Comparison of ENCODE assay signal across 21 cellular contexts in the genomic region with DNA sequence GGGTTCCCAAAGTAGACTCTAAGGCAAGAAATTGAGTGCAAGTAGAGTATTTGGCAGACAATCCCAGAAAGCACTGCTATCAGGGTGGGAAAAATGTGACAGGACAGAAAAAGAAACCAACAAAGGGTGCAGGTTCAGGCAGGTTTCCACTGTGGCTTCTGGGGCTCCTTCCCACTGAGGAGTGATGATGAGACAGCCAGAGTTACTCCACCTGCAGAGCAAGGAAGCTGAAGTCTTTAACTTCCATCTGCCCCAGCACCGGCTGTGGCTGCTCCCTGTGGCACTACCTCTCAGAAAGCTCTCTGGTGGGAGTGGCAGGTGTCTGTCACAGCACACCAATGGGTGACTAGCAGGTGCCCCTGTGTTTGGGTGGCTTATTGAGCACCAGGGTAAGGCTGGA. TPM values are rescaled to one million over a fixed set of nuclear protein-coding genes. Genes with fewer than 3 reads are reported as not detected.
DNase-seq lines count a peak whose midpoint lies in the region; ATAC-seq, FAIRE-seq and TF ChIP-seq lines count a peak whose summit lies in the region.
"Had no signal": no experiment of that assay in that cellular context is flagged by ENCODE, and none has a peak within 500 bp of the region (broad histone marks: within the 10 kb centered on the region; RNA-seq: fewer than 3 reads in every experiment).

No MANE protein-coding gene starts in this region.

- H4K20me1 ChIP-seq in keratinocyte (ENCODE audit: control insufficient read depth, extremely low read depth, insufficient read depth, low read length): no peaks in the 10 kb centered on the region
- H4K20me1 ChIP-seq: BLaER1 treated with 17β-estradiol and CSF1 and Interleukin-3, amounts not matched to agents 10 nM and 100 nM had no signal

- H3K36me3 ChIP-seq in bronchial epithelial cell (ENCODE audit: control insufficient read depth, insufficient read depth, low read length) (no peaks in the 10 kb centered on the region), keratinocyte (ENCODE audit: control insufficient read depth in 2 of 2, extremely low read depth in 1 of 2, insufficient read depth in 2 of 2, low read length in 2 of 2) (no peaks in the 10 kb centered on the region)
- H3K36me3 ChIP-seq: BLaER1 treated with 17β-estradiol and CSF1 and Interleukin-3, amounts not matched to agents 10 nM and 100 nM had no signal

- no peak overlapping the region for H3K4me2 ChIP-seq in keratinocyte (ENCODE audit: control insufficient read depth, extremely low read depth, insufficient read depth, low read depth, low read length)

- H3K27me3 Mint-ChIP-seq in activated naive CD4-positive, alpha-beta T cell treated with anti-CD3 and anti-CD28 coated beads, Interleukin-2, amount 50 U/mL, for 24 hours: no peaks in the 10 kb centered on the region
- no peaks in the 10 kb centered on the region for H3K27me3 Mint-ChIP-seq in activated naive CD4-positive, alpha-beta T cell treated with anti-CD3 and anti-CD28 coated beads for 36 hours (ENCODE audit: low read depth)
- H3K27me3 Mint-ChIP-seq: B cell had no signal

- H3K9me3 ChIP-seq in keratinocyte (ENCODE audit: control insufficient read depth, low read depth, low read length): no peaks in the 10 kb centered on the region

- peaks cover 22% of the 10 kb centered on the region for H3K4me1 Mint-ChIP-seq in activated naive CD4-positive, alpha-beta T cell treated with anti-CD3 and anti-CD28 coated beads, Interleukin-2, amount 50 U/mL, for 24 hours
- peaks cover 15% of the 10 kb centered on the region for H3K4me1 Mint-ChIP-seq in activated naive CD4-positive, alpha-beta T cell treated with anti-CD3 and anti-CD28 coated beads for 36 hours (ENCODE audit: low read depth)

- H3K4me3 Mint-ChIP-seq in activated naive CD4-positive, alpha-beta T cell treated with anti-CD3 and anti-CD28 coated beads, Interleukin-2, amount 50 U/mL, for 24 hours: no peak overlapping the region
- H3K4me3 Mint-ChIP-seq in activated naive CD4-positive, alpha-beta T cell treated with anti-CD3 and anti-CD28 coated beads for 36 hours: no peak overlapping the region
- H3K4me3 Mint-ChIP-seq: B cell; CD8-positive, alpha-beta T cell; HFFc6 had no signal

- H3K27ac ChIP-seq in keratinocyte (ENCODE audit: control insufficient read depth, insufficient read depth, low read length): no peak overlapping the region
- H3K27ac ChIP-seq: BLaER1 treated with 17β-estradiol and CSF1 and Interleukin-3, amounts not matched to agents 10 nM and 100 nM had no signal

- no peak for ATAC-seq in HG03108 (IDR thresholded peaks at IDR 0.05; ENCODE audit: unreplicated experiment)
- ATAC-seq in HG03565 (IDR thresholded peaks at IDR 0.05; ENCODE audit: unreplicated experiment): no peak
- ATAC-seq: CD8-positive, alpha-beta T cell; GM12878; HCT116 had no signal

- FAIRE-seq in bronchial epithelial cell (lab: Jason Lieb, UNC) (no peak), keratinocyte (lab: Jason Lieb, UNC) (peak; percentile 56)
- FAIRE-seq: GM12878 had no signal

- CTCF ChIA-PET in activated naive CD4-positive, alpha-beta T cell treated with anti-CD3 and anti-CD28 coated beads for 36 hours (lab: Charles Lee): interaction anchor here (0.7 to 3.5 kb wide), 3 partner anchors 14 to 24 kb away, joined by 3 to 15 read pairs (median 3); no protein-coding TSS in a partner anchor

- H3K36me3 Mint-ChIP-seq in activated naive CD4-positive, alpha-beta T cell treated with anti-CD3 and anti-CD28 coated beads, Interleukin-2, amount 50 U/mL, for 24 hours: no peaks in the 10 kb centered on the region
- no peaks in the 10 kb centered on the region for H3K36me3 Mint-ChIP-seq in activated naive CD4-positive, alpha-beta T cell treated with anti-CD3 and anti-CD28 coated beads for 36 hours (ENCODE audit: low read depth)

- H2AFZ ChIP-seq in keratinocyte (ENCODE audit: control insufficient read depth, low read length): no peak overlapping the region

- no peak for DNase-seq in activated naive CD4-positive, alpha-beta T cell treated with anti-CD3 and anti-CD28 coated beads for 36 hours
- DNase-seq in HPDE6-E6E7 (ENCODE audit: extremely low spot score): peak; percentile 19
- peak; percentile 64 for DNase-seq in bronchial epithelial cell (ENCODE audit: low read depth)
- no peak for DNase-seq in keratinocyte (ENCODE audit: low read depth, low spot score)
- no peak for DNase-seq in NCI-H2196 treated with DMSO at 0.1 percent for 48 hours (lab: John Stamatoyannopoulos, UW; ENCODE audit: unreplicated experiment)
- DNase-seq: Calu3, DMS79 treated with DMSO at 0.1 percent for 48 hours, EL, GOT3, H7, HFFc6 had no signal

- peaks cover 12% of the 10 kb centered on the region for H3K4me1 ChIP-seq in keratinocyte (ENCODE audit: control insufficient read depth, extremely low read depth, insufficient read depth, low read length)

- H3K9me3 Mint-ChIP-seq in activated naive CD4-positive, alpha-beta T cell treated with anti-CD3 and anti-CD28 coated beads, Interleukin-2, amount 50 U/mL, for 24 hours: no peaks in the 10 kb centered on the region
- no peaks in the 10 kb centered on the region for H3K9me3 Mint-ChIP-seq in activated naive CD4-positive, alpha-beta T cell treated with anti-CD3 and anti-CD28 coated beads for 36 hours
- H3K9me3 Mint-ChIP-seq: CD8-positive, alpha-beta T cell had no signal

- H3K79me2 ChIP-seq in keratinocyte (ENCODE audit: control insufficient read depth, insufficient read depth, low read length): no peaks in the 10 kb centered on the region

- no peak overlapping the region for H3K9ac ChIP-seq in keratinocyte (ENCODE audit: control insufficient read depth, extremely low read depth, insufficient read depth, low read length)
- H3K9ac ChIP-seq: BLaER1 treated with 17β-estradiol and CSF1 and Interleukin-3, amounts not matched to agents 10 nM and 100 nM had no signal

- peak overlapping the region; percentile 25 for H3K27ac Mint-ChIP-seq in activated naive CD4-positive, alpha-beta T cell treated with anti-CD3 and anti-CD28 coated beads, Interleukin-2, amount 50 U/mL, for 24 hours
- no peak overlapping the region for H3K27ac Mint-ChIP-seq in activated naive CD4-positive, alpha-beta T cell treated with anti-CD3 and anti-CD28 coated beads for 36 hours
- H3K27ac Mint-ChIP-seq: B cell; CD8-positive, alpha-beta T cell; HFFc6 had no signal

- intact Hi-C loops in activated naive CD4-positive, alpha-beta T cell treated with anti-CD3 and anti-CD28 coated beads for 36 hours (cut with micrococcal nuclease): no loop called here

- TF ChIP-seq CTCF in bronchial epithelial cell (IDR thresholded peaks at IDR 0.05; ENCODE audit: insufficient read depth, low read length, severe bottlenecking) (no peak), keratinocyte (optimal IDR thresholded peaks at IDR 0.05 in 1 of 3, IDR thresholded peaks at IDR 0.05 in 1 of 3, conservative IDR thresholded peaks at IDR 0.05 in 1 of 3; ENCODE audit: extremely low read depth in 1 of 3, insufficient read depth in 2 of 3, low read length in 3 of 3) (no peak)

- H3K4me3 ChIP-seq in bronchial epithelial cell (ENCODE audit: low read depth, low read length): no peak overlapping the region
- no peak overlapping the region for H3K4me3 ChIP-seq in keratinocyte (ENCODE audit: control insufficient read depth in 2 of 3, extremely low read depth in 1 of 3, insufficient read depth in 2 of 3, low read depth in 1 of 3, low read length in 3 of 3)
- H3K4me3 ChIP-seq: BLaER1 treated with 17β-estradiol and CSF1 and Interleukin-3, amounts not matched to agents 10 nM and 100 nM; GM12878 had no signal

- no peaks in the 10 kb centered on the region for H3K9me1 ChIP-seq in keratinocyte (ENCODE audit: control insufficient read depth, extremely low read depth, insufficient read depth, low read length)

- H3K27me3 ChIP-seq in bronchial epithelial cell (ENCODE audit: control insufficient read depth, insufficient read depth, low read length) (no peaks in the 10 kb centered on the region), keratinocyte (ENCODE audit: control insufficient read depth, extremely low read depth, insufficient read depth, low read length) (no peaks in the 10 kb centered on the region)
- H3K27me3 ChIP-seq: BLaER1 treated with 17β-estradiol and CSF1 and Interleukin-3, amounts not matched to agents 10 nM and 100 nM had no signal

- dilution Hi-C loops in keratinocyte (cut with MboI; ENCODE audit: extremely low pct_ligation_motif_present, low sequenced_read_pairs): no loop called here

RNA-seq across cellular contexts. Expression of gene ACKR3, which starts 37.6 kb away (rescaled TPM):
- under 1 TPM; 0.45 to 0.49 TPM for total RNA-seq in activated naive CD4-positive, alpha-beta T cell treated with anti-CD3 and anti-CD28 coated beads for 36 hours
- total RNA-seq in bronchial epithelial cell: 17.9 and 22.0 TPM in 2 replicates
- 15.5 to 129 TPM (median 29.4 TPM) in 3 replicates for polyA plus RNA-seq in keratinocyte
- 3.0 TPM for polyA plus RNA-seq in keratinocyte (2011; ENCODE audit: low read depth)
- polyA plus RNA-seq in keratinocyte (2011; cell fraction: cytosol; rRNA removed): 6.7 and 9.9 TPM in 2 replicates
- 81.1 and 119 TPM in 2 replicates for polyA plus RNA-seq in keratinocyte (2011; cell fraction: nucleus; rRNA removed)
- 4.9 and 19.7 TPM in 2 replicates for polyA plus RNA-seq in keratinocyte (2012; ENCODE audit: low replicate concordance)
- polyA minus RNA-seq in keratinocyte: 22.3 to 233 TPM (median 39.3 TPM) in 3 replicates
- 11.5 TPM for polyA minus RNA-seq in keratinocyte (2011; cell fraction: cytosol; rRNA and poly(A)+ RNA removed)
- polyA minus RNA-seq in keratinocyte (2011; cell fraction: nucleus; rRNA and poly(A)+ RNA removed): 39.9 and 52.7 TPM in 2 replicates
- total RNA-seq: G401, HT1080 had no signal

Comparison
In these comparisons a context has a peak if more than half of its experiments do, and no peak if none do; other contexts are left out.
1. DNase-seq: peak in HPDE6-E6E7 (single experiment) and bronchial epithelial cell (single experiment); none in activated naive CD4-positive, alpha-beta T cell treated with anti-CD3 and anti-CD28 coated beads for 36 hours (single experiment), keratinocyte (single experiment) and NCI-H2196 treated with DMSO at 0.1 percent for 48 hours (single experiment).
2. RNA of gene ACKR3, which starts 37.6 kb away (total RNA-seq): 17.9 to 22.0 TPM in bronchial epithelial cell; 0.45 to 0.49 TPM in activated naive CD4-positive, alpha-beta T cell treated with anti-CD3 and anti-CD28 coated beads for 36 hours; every median in the first group is over 10 times any median in the second.